ENCODE assay signal across 9 cellular contexts in the genomic region with DNA sequence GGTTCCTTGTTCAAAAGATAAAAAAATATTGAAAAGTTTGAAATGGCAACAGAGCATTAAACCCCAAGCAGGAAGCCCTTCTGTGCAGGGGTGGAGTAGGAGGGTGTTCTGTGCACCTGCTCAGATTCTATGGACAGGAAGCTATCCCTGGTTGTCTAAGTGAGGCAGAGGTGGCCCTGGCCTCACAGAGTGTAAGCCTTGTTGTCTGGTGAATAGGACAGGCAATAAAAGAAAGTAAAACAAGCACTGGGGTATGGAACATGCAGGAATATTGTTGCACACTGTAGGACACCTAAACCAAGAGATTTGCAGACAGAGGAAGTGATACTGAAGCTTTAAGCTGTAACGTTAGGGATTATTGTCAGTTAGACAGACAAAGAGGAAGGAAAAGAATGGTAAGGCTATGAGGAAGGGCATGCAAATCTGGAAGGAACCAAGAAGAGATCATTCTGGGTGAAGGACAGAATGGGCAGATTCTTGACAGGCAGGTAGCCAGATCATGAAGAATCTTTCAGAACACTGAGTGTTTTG.
DNase-seq lines count a peak whose midpoint lies in the region; ATAC-seq, FAIRE-seq and TF ChIP-seq lines count a peak whose summit lies in the region.
"Had no signal": no experiment of that assay in that cellular context is flagged by ENCODE, and none has a peak within 500 bp of the region (broad histone marks: within the 10 kb centered on the region; RNA-seq: fewer than 3 reads in every experiment).

No MANE protein-coding gene starts in this region.

- no peaks in the 10 kb centered on the region for H3K36me3 ChIP-seq in naive thymus-derived CD4-positive, alpha-beta T cell (ENCODE audit: control insufficient read depth in 2 of 3, insufficient read depth in 3 of 3, low read length in 3 of 3)
- no peaks in the 10 kb centered on the region for H3K36me3 ChIP-seq in WERI-Rb-1

- peak; percentile 77 for ATAC-seq in GM18907 (IDR thresholded peaks at IDR 0.05; ENCODE audit: unreplicated experiment)
- ATAC-seq in HG02678 (IDR thresholded peaks at IDR 0.05; ENCODE audit: unreplicated experiment), result peak; percentile 62
- peak; percentile 87 for ATAC-seq in naive thymus-derived CD4-positive, alpha-beta T cell

- peaks cover 0 to 8% (median 2%) of the 10 kb centered on the region in 11 donors for H3K9me3 Mint-ChIP-seq in naive thymus-derived CD4-positive, alpha-beta T cell

- no peak for FAIRE-seq in D721Med (lab: Jason Lieb, UNC)
- FAIRE-seq: HTR-8/SVneo had no signal

- DNase-seq in NAMALWA (ENCODE audit: low spot score), result peak; percentile 87
- peak in 5 of 9 donors; percentile 15 to 35 (median 19) for DNase-seq in naive thymus-derived CD4-positive, alpha-beta T cell
- DNase-seq in WERI-Rb-1, result no peak
- DNase-seq in GM13977 (ENCODE audit: low spot score), result no peak
- DNase-seq in D721Med (ENCODE audit: insufficient read length, low spot score), result no peak
- DNase-seq in NCI-H1930 (lab: John Stamatoyannopoulos, UW), result no peak

- in situ Hi-C loops in GM13977 (cut with MboI; ENCODE audit: low pct_unique_long_range_greater_than_20kb, low sequenced_read_pairs, unreplicated experiment), result no loop called here

- H3K9me3 ChIP-seq in naive thymus-derived CD4-positive, alpha-beta T cell (ENCODE audit: control insufficient read depth in 2 of 3, low read length in 3 of 3), result no peaks in the 10 kb centered on the region
- H3K9me3 ChIP-seq in WERI-Rb-1 (ENCODE audit: severe bottlenecking), result no peaks in the 10 kb centered on the region

- no peaks in the 10 kb centered on the region for H3K27me3 ChIP-seq in naive thymus-derived CD4-positive, alpha-beta T cell (ENCODE audit: control insufficient read depth in 2 of 2, insufficient read depth in 2 of 2, low read length in 2 of 2)
- H3K27me3 ChIP-seq in WERI-Rb-1 (ENCODE audit: insufficient read depth, low read depth, severe bottlenecking), result no peaks in the 10 kb centered on the region

- no peak overlapping the region for H3K4me3 Mint-ChIP-seq in naive thymus-derived CD4-positive, alpha-beta T cell

- TF ChIP-seq CTCF in WERI-Rb-1 (IDR thresholded peaks at IDR 0.05; ENCODE audit: low read depth, low read length), result no peak
- TF ChIP-seq CTCF in GM13977 (IDR thresholded peaks at IDR 0.05; ENCODE audit: extremely low read depth, insufficient read depth, missing control alignments), result no peak
- no peak for TF ChIP-seq CTCF in D721Med (IDR thresholded peaks at IDR 0.05; ENCODE audit: insufficient read depth, missing control alignments)

- H3K27ac ChIP-seq in naive thymus-derived CD4-positive, alpha-beta T cell (ENCODE audit: low read depth, low read length), result no peak overlapping the region
- no peak overlapping the region for H3K27ac ChIP-seq in WERI-Rb-1

- peaks cover 0 to 7% (median 0%) of the 10 kb centered on the region in 5 donors for H3K27me3 Mint-ChIP-seq in naive thymus-derived CD4-positive, alpha-beta T cell

- no peak overlapping the region for H3K4me3 ChIP-seq in naive thymus-derived CD4-positive, alpha-beta T cell (ENCODE audit: low read length)
- no peak overlapping the region for H3K4me3 ChIP-seq in WERI-Rb-1 (ENCODE audit: low read depth, low read length)

- H3K27ac Mint-ChIP-seq in naive thymus-derived CD4-positive, alpha-beta T cell, result peak overlapping the region in 4 of 9 donors; percentile 10 to 65 (median 22)

- peaks cover 4 to 18% (median 14%) of the 10 kb centered on the region in 7 donors for H3K4me1 Mint-ChIP-seq in naive thymus-derived CD4-positive, alpha-beta T cell

- intact Hi-C loops in naive thymus-derived CD4-positive, alpha-beta T cell (cut with micrococcal nuclease), result no loop called here

- peaks cover 3 to 22% (median 13%) of the 10 kb centered on the region in 5 donors for H3K36me3 Mint-ChIP-seq in naive thymus-derived CD4-positive, alpha-beta T cell

- CTCF ChIA-PET in naive thymus-derived CD4-positive, alpha-beta T cell (lab: Charles Lee), result no interaction called here

- POLR2A ChIA-PET in naive thymus-derived CD4-positive, alpha-beta T cell (lab: Charles Lee), result no interaction called here

- peaks cover 0 to 5% of the 10 kb centered on the region in 2 donors for H3K4me1 ChIP-seq in naive thymus-derived CD4-positive, alpha-beta T cell (ENCODE audit: control insufficient read depth in 2 of 2, insufficient read depth in 2 of 2, low read length in 2 of 2)

Comparison
In these comparisons a context has a peak if more than half of its experiments do, and no peak if none do; other contexts are left out.
1. DNase-seq: peak in NAMALWA (single experiment) and naive thymus-derived CD4-positive, alpha-beta T cell (5 of 9); none in WERI-Rb-1 (single experiment), GM13977 (single experiment), D721Med (single experiment) and NCI-H1930 (0 of 2).
2. Peak in every context shown above with its lines, with median percentiles within 50 percentile points of each other: ATAC-seq.